ENCODE assay signal across 1 cellular context in the genomic region with DNA sequence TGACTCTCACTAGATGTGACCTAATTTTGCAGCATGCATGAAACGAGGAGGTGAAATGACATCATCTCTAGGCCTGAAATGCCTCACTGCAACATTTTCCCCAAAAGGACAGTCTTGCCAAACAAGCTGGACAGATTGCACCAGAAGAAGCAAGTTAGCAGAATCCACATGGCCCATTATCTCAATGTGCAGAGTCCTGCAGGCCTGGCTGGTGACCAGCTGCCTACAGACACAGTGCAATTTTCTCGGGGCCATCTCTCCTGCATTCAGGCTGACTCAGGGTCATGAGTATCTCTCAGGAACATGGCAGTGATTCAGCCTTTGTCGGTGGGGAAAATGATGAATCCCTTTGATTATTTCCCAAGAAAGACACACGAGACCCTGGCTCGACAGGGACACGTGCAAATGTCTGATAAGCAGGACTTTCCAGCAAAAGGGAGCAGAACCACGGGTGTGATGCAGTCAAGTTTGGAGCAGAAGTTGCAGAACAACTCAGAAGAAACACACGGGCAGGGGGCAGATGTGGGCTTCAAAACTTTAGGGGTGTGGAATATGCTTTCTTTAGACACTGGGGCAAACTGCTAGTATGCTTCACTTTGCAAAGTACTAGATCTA.
TF ChIP-seq lines count a peak whose summit lies in the region.

No MANE protein-coding gene starts in this region.

TF ChIP-seq in K562, 482 proteins besides CTCF, POLR2A, EP300 and RAD21 (continued from another document and continues in another):
- TF ChIP-seq, protein P1, sequence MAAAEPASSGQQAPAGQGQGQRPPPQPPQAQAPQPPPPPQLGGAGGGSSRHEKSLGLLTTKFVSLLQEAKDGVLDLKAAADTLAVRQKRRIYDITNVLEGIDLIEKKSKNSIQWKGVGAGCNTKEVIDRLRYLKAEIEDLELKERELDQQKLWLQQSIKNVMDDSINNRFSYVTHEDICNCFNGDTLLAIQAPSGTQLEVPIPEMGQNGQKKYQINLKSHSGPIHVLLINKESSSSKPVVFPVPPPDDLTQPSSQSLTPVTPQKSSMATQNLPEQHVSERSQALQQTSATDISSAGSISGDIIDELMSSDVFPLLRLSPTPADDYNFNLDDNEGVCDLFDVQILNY (CRISPR knock-in tag; IDR thresholded peaks at IDR 0.05): no peak
- TF ChIP-seq, protein P2, sequence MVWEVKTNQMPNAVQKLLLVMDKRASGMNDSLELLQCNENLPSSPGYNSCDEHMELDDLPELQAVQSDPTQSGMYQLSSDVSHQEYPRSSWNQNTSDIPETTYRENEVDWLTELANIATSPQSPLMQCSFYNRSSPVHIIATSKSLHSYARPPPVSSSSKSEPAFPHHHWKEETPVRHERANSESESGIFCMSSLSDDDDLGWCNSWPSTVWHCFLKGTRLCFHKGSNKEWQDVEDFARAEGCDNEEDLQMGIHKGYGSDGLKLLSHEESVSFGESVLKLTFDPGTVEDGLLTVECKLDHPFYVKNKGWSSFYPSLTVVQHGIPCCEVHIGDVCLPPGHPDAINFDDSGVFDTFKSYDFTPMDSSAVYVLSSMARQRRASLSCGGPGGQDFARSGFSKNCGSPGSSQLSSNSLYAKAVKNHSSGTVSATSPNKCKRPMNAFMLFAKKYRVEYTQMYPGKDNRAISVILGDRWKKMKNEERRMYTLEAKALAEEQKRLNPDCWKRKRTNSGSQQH (CRISPR knock-in tag; IDR thresholded peaks at IDR 0.05): 0 out of 2 replicates have a peak, but pooled peaks have one; percentile 42
- TF ChIP-seq HNRNPUL1 (IDR thresholded peaks at IDR 0.05; ENCODE audit: low read length): no peak
- TF ChIP-seq, protein P3, sequence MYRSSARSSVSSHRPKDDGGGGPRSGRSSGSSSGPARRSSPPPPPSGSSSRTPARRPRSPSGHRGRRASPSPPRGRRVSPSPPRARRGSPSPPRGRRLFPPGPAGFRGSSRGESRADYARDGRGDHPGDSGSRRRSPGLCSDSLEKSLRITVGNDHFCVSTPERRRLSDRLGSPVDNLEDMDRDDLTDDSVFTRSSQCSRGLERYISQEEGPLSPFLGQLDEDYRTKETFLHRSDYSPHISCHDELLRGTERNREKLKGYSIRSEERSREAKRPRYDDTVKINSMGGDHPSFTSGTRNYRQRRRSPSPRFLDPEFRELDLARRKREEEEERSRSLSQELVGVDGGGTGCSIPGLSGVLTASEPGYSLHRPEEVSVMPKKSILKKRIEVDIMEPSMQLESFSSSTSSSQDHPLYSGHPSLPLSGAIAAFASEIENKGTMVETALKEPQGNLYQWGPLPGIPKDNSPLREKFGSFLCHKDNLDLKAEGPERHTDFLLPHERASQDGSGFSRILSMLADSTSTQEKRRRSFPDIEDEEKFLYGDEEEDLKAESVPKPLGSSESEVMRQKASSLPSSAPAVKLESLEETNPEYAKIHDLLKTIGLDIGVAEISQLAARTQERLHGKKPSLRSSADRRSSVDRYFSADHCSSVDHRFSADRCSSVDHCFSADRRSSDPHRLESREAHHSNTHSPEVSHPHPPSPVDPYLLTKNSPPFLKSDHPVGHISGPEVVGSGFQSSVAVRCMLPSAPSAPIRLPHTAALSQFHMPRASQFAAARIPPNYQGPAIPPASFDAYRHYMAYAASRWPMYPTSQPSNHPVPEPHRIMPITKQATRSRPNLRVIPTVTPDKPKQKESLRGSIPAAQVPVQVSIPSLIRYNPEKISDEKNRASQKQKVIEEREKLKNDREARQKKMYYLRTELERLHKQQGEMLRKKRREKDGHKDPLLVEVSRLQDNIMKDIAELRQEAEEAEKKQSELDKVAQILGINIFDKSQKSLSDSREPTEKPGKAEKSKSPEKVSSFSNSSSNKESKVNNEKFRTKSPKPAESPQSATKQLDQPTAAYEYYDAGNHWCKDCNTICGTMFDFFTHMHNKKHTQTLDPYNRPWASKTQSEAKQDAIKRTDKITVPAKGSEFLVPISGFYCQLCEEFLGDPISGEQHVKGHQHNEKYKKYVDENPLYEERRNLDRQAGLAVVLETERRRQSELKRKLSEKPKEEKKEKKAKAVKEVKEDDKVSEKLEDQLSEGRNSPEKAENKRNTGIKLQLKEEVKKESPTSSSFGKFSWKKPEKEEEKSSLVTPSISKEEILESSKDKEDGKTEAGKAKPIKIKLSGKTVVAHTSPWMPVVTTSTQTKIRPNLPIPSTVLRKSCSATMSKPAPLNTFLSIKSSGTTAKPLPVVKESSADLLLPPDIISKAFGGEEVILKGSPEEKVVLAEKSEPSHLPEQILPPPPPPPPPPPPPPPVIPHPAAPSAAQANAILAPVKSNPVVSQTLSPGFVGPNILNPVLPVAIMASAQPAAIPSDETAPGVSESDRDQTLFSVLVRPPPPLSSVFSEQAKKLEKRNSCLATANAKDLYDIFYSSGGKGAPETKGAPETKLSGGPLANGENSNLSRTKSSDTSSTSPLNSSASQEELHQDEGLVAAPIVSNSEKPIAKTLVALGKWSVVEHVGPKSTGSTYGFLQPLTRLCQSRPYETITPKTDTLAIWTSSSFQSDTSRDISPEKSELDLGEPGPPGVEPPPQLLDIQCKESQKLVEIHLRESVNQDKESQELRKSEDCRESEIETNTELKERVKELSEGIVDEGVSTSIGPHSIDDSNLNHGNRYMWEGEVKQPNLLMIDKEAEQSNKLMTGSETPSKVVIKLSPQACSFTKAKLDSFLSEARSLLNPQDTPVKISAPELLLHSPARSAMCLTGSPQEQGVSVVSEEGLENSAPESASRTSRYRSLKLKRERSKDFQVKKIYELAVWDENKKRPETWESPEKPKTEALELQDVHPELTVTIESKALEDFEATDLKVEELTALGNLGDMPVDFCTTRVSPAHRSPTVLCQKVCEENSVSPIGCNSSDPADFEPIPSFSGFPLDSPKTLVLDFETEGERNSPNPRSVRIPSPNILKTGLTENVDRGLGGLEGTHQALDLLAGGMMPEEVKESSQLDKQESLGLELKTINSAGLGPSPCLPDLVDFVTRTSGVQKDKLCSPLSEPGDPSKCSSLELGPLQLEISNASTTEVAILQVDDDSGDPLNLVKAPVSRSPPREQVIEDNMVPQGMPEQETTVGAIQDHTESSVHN (IDR thresholded peaks at IDR 0.05; ENCODE audit: borderline replicate concordance in 1 of 2, low read depth in 1 of 2): peak in 1 of 2 experiments; percentile 94; a peak in 2 of 4 replicates
- TF ChIP-seq, protein P4, sequence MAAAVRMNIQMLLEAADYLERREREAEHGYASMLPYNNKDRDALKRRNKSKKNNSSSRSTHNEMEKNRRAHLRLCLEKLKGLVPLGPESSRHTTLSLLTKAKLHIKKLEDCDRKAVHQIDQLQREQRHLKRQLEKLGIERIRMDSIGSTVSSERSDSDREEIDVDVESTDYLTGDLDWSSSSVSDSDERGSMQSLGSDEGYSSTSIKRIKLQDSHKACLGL (CRISPR knock-in tag; IDR thresholded peaks at IDR 0.05; ENCODE audit: borderline replicate concordance, poor library complexity, severe bottlenecking): no peak
- TF ChIP-seq STAT5B (CRISPR knock-in tag; IDR thresholded peaks at IDR 0.05): no peak
- peak; percentile 93 for TF ChIP-seq L3MBTL2 (IDR thresholded peaks at IDR 0.05)
- peak; percentile 20; the same call in 1 of the 2 replicates for TF ChIP-seq DIDO1 (tag; IDR thresholded peaks at IDR 0.05; ENCODE audit: low read depth)
- no peak for TF ChIP-seq HOXB6 (CRISPR knock-in tag; IDR thresholded peaks at IDR 0.05; ENCODE audit: borderline replicate concordance)
- TF ChIP-seq HMG20B (CRISPR knock-in tag; IDR thresholded peaks at IDR 0.05): no peak
- TF ChIP-seq, protein P5, sequence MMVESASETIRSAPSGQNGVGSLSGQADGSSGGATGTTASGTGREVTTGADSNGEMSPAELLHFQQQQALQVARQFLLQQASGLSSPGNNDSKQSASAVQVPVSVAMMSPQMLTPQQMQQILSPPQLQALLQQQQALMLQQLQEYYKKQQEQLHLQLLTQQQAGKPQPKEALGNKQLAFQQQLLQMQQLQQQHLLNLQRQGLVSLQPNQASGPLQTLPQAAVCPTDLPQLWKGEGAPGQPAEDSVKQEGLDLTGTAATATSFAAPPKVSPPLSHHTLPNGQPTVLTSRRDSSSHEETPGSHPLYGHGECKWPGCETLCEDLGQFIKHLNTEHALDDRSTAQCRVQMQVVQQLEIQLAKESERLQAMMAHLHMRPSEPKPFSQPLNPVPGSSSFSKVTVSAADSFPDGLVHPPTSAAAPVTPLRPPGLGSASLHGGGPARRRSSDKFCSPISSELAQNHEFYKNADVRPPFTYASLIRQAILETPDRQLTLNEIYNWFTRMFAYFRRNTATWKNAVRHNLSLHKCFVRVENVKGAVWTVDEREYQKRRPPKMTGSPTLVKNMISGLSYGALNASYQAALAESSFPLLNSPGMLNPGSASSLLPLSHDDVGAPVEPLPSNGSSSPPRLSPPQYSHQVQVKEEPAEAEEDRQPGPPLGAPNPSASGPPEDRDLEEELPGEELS (CRISPR knock-in tag; IDR thresholded peaks at IDR 0.05; ENCODE audit: borderline replicate concordance): peak; percentile 85; the same call in 1 of the 2 replicates
- no peak for TF ChIP-seq MCM5 (IDR thresholded peaks at IDR 0.05; ENCODE audit: low read depth)
- peak; percentile 34; the same call in 1 of the 2 replicates for TF ChIP-seq ELF1 (tag; IDR thresholded peaks at IDR 0.05)
- TF ChIP-seq TARDBP (IDR thresholded peaks at IDR 0.05): 0 out of 2 replicates have a peak, but pooled peaks have one; percentile 72
- TF ChIP-seq TRIM24 (IDR thresholded peaks at IDR 0.05): peak; percentile 99
- peak; percentile 90; the same call in 1 of the 2 replicates for TF ChIP-seq MTA3 (IDR thresholded peaks at IDR 0.05; ENCODE audit: borderline replicate concordance)
- TF ChIP-seq ZNF444 (CRISPR knock-in tag; IDR thresholded peaks at IDR 0.05): no peak
- peak; percentile 86 for TF ChIP-seq NFE2 (IDR thresholded peaks at IDR 0.05; ENCODE audit: low read depth)
- TF ChIP-seq, protein P6, sequence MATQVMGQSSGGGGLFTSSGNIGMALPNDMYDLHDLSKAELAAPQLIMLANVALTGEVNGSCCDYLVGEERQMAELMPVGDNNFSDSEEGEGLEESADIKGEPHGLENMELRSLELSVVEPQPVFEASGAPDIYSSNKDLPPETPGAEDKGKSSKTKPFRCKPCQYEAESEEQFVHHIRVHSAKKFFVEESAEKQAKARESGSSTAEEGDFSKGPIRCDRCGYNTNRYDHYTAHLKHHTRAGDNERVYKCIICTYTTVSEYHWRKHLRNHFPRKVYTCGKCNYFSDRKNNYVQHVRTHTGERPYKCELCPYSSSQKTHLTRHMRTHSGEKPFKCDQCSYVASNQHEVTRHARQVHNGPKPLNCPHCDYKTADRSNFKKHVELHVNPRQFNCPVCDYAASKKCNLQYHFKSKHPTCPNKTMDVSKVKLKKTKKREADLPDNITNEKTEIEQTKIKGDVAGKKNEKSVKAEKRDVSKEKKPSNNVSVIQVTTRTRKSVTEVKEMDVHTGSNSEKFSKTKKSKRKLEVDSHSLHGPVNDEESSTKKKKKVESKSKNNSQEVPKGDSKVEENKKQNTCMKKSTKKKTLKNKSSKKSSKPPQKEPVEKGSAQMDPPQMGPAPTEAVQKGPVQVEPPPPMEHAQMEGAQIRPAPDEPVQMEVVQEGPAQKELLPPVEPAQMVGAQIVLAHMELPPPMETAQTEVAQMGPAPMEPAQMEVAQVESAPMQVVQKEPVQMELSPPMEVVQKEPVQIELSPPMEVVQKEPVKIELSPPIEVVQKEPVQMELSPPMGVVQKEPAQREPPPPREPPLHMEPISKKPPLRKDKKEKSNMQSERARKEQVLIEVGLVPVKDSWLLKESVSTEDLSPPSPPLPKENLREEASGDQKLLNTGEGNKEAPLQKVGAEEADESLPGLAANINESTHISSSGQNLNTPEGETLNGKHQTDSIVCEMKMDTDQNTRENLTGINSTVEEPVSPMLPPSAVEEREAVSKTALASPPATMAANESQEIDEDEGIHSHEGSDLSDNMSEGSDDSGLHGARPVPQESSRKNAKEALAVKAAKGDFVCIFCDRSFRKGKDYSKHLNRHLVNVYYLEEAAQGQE (CRISPR knock-in tag; IDR thresholded peaks at IDR 0.05; ENCODE audit: low read depth): no peak
- no peak for TF ChIP-seq E2F3 (CRISPR knock-in tag; IDR thresholded peaks at IDR 0.05)
- no peak for TF ChIP-seq SRSF1 (IDR thresholded peaks at IDR 0.05; ENCODE audit: low read depth, low read length)
- TF ChIP-seq MCM3 (IDR thresholded peaks at IDR 0.05): no peak
- no peak for TF ChIP-seq FOXP1 (CRISPR knock-in tag; IDR thresholded peaks at IDR 0.05)
- TF ChIP-seq TAL1 (IDR thresholded peaks at IDR 0.05): peak; percentile 97
- TF ChIP-seq SMARCB1 (IDR thresholded peaks at IDR 0.05; ENCODE audit: insufficient read length, low read depth): no peak
- peak; percentile 90 for TF ChIP-seq MECOM (CRISPR knock-in tag; IDR thresholded peaks at IDR 0.05)
- TF ChIP-seq, protein P7, sequence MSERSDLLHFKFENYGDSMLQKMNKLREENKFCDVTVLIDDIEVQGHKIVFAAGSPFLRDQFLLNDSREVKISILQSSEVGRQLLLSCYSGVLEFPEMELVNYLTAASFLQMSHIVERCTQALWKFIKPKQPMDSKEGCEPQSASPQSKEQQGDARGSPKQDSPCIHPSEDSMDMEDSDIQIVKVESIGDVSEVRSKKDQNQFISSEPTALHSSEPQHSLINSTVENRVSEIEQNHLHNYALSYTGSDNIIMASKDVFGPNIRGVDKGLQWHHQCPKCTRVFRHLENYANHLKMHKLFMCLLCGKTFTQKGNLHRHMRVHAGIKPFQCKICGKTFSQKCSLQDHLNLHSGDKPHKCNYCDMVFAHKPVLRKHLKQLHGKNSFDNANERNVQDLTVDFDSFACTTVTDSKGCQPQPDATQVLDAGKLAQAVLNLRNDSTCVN (CRISPR knock-in tag; IDR thresholded peaks at IDR 0.05): no peak
- no peak for TF ChIP-seq ZNF436 (CRISPR knock-in tag; IDR thresholded peaks at IDR 0.05)
- peak; percentile 11 for TF ChIP-seq ZFP36 (IDR thresholded peaks at IDR 0.05; ENCODE audit: low read depth, low read length, partially characterized antibody)
- TF ChIP-seq DACH1 (IDR thresholded peaks at IDR 0.05; ENCODE audit: partially characterized antibody): peak; percentile 70
- TF ChIP-seq CTBP1 (IDR thresholded peaks at IDR 0.05; ENCODE audit: borderline replicate concordance): peak; percentile 93
- TF ChIP-seq CC2D1A (IDR thresholded peaks at IDR 0.05): peak; percentile 72
- no peak for TF ChIP-seq ZNF778 (CRISPR knock-in tag; IDR thresholded peaks at IDR 0.05)
- TF ChIP-seq SLC30A9 (CRISPR knock-in tag; IDR thresholded peaks at IDR 0.05): no peak
- no peak for TF ChIP-seq ZNF23 (CRISPR knock-in tag; IDR thresholded peaks at IDR 0.05)
- TF ChIP-seq, protein P8, sequence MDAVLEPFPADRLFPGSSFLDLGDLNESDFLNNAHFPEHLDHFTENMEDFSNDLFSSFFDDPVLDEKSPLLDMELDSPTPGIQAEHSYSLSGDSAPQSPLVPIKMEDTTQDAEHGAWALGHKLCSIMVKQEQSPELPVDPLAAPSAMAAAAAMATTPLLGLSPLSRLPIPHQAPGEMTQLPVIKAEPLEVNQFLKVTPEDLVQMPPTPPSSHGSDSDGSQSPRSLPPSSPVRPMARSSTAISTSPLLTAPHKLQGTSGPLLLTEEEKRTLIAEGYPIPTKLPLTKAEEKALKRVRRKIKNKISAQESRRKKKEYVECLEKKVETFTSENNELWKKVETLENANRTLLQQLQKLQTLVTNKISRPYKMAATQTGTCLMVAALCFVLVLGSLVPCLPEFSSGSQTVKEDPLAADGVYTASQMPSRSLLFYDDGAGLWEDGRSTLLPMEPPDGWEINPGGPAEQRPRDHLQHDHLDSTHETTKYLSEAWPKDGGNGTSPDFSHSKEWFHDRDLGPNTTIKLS (IDR thresholded peaks at IDR 0.05; ENCODE audit: borderline replicate concordance, low read depth): peak; percentile 66; the same call in 1 of the 2 replicates
- TF ChIP-seq TAF7 (tag; IDR thresholded peaks at IDR 0.05): no peak
- TF ChIP-seq CBFB (CRISPR knock-in tag; IDR thresholded peaks at IDR 0.05): no peak
- TF ChIP-seq ZFP30 (CRISPR knock-in tag; IDR thresholded peaks at IDR 0.05; ENCODE audit: borderline replicate concordance): no peak
- TF ChIP-seq ZNF586 (CRISPR knock-in tag; conservative IDR thresholded peaks at IDR 0.05): no peak
- TF ChIP-seq ZEB2 (IDR thresholded peaks at IDR 0.05): peak; percentile 74; the same call in 1 of the 2 replicates
- TF ChIP-seq PRPF4 (IDR thresholded peaks at IDR 0.05; ENCODE audit: insufficient read depth, low read depth, low read length, poor library complexity, severe bottlenecking): no peak
- TF ChIP-seq HEY1 (CRISPR knock-in tag; IDR thresholded peaks at IDR 0.05; ENCODE audit: borderline replicate concordance): peak; percentile 52; the same call in 1 of the 2 replicates
